2 cellular contexts compared by ENCODE assay signal in the genomic region with DNA sequence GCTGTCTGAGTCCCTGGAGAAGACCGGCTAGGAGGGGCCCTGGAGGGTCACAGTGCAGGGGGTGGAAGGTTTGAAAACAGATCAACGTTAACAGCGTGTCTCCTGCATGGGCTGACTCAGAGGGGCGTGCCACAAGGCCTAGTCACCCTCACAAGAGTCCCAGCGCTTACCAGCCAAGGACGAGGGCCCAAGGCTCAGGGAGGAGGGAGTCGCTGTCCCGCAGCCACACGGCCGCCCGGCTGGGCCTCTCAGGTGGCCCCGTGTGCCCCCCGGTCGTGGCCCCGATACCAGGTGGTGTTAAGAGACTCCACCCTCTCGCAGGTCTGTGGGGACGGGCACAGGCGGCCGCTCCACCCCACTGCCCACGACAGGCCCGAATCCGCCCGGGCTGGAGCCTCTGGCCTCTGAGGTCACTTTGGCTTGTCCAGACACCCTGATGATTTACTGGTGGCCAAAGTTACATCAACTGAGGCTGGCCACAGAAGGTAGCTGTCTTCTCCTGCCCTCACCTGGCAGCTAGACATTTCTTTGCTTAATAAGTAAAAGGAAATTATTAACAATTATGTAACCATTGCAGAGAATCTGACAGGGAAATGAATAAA.
TF ChIP-seq lines count a peak whose summit lies in the region.

No MANE protein-coding gene starts in this region.

TF ChIP-seq in liver, 16 proteins besides CTCF, POLR2A, EP300 and RAD21:
- TF ChIP-seq RXRA (IDR thresholded peaks at IDR 0.05) (peak in 1 of 2 donors; percentile 17), NR2F2 (IDR thresholded peaks at IDR 0.05) (no peak)

TF ChIP-seq in HepG2, 621 proteins besides CTCF, POLR2A, EP300 and RAD21:
- TF ChIP-seq RFXANK (CRISPR knock-in tag; IDR thresholded peaks at IDR 0.05) (no peak), HINFP (CRISPR knock-in tag; IDR thresholded peaks at IDR 0.05; ENCODE audit: low read depth) (no peak), TGIF2 (CRISPR knock-in tag; IDR thresholded peaks at IDR 0.05) (no peak), NR2F2 (IDR thresholded peaks at IDR 0.05; ENCODE audit: borderline replicate concordance, low read depth) (no peak), PAX8 (CRISPR knock-in tag; IDR thresholded peaks at IDR 0.05; ENCODE audit: borderline replicate concordance) (no peak), POGZ (CRISPR knock-in tag; IDR thresholded peaks at IDR 0.05) (no peak), PHF5A (CRISPR knock-in tag; IDR thresholded peaks at IDR 0.05; ENCODE audit: low read depth, unreplicated experiment) (no peak), SKI (IDR thresholded peaks at IDR 0.05; ENCODE audit: partially characterized antibody) (no peak), SNRNP70 (IDR thresholded peaks at IDR 0.05; ENCODE audit: low read depth, low read length) (no peak), HMGA1 (CRISPR knock-in tag; conservative IDR thresholded peaks at IDR 0.05) (no peak), TFE3 (CRISPR knock-in tag; IDR thresholded peaks at IDR 0.05) (no peak), TCF12 (IDR thresholded peaks at IDR 0.05) (no peak), TCF12 (CRISPR knock-in tag; IDR thresholded peaks at IDR 0.05) (no peak), RAD51 (IDR thresholded peaks at IDR 0.05; ENCODE audit: borderline replicate concordance) (no peak), GATAD1 (CRISPR knock-in tag; IDR thresholded peaks at IDR 0.05) (no peak), BRF2 (CRISPR knock-in tag; IDR thresholded peaks at IDR 0.05) (no peak), DPF2 (CRISPR knock-in tag; IDR thresholded peaks at IDR 0.05; ENCODE audit: borderline replicate concordance, low read depth) (no peak), NFE2L1 (CRISPR knock-in tag; IDR thresholded peaks at IDR 0.05; ENCODE audit: borderline replicate concordance) (no peak), ZNF768 (CRISPR knock-in tag; IDR thresholded peaks at IDR 0.05) (no peak), NFKB2 (CRISPR knock-in tag; IDR thresholded peaks at IDR 0.05; ENCODE audit: borderline replicate concordance) (no peak)
TF ChIP-seq in HepG2: peak in this region for 0.
